1 cellular context compared by ENCODE assay signal in the genomic region with DNA sequence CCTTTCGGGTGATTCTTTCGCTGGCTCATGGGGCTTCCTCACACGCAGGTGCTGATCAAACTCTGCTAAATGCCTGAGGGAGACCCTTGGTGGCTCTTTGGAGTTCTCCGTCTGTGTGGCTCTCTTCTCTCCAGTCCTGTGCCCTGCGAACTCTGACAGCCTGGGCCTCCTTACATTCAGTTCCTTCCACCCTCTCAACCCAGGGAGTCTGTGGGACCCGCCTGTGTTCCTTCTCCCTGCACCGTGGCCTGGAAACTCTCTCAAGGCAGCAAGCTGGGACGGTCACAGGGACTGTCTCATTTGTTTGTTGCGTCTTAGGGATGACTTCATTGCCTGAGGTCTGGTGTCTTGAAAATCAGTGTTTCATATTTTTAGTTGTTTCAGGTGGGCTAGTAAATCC.
TF ChIP-seq lines count a peak whose summit lies in the region.

No MANE protein-coding gene starts in this region.

TF ChIP-seq in IMR-90, 13 proteins besides CTCF, POLR2A, EP300 and RAD21:
- no peak for TF ChIP-seq SMC3 (IDR thresholded peaks at IDR 0.05; ENCODE audit: low read depth, low read length)
